ENCODE assay signal across 16 cellular contexts in the genomic region with DNA sequence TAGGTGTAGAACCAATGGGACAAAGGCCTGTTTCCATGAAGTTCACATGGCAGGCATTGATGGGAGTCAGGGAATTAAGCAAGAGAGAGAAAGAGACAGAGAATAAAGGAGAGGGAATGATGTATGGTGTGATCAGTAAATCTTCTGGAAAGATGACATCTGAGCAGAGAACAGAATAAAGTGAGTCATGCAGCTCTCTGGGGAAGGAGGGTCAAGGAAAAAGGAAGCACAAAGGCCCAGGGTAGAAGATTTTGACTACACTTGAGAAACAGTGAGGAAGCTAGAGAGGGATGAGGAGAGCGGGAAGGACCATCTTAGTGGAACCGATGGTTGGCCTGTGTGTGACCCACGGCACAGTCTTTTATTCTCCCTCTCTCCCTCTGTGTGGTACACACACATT.
A peak's percentile ranks its signal among the peaks of the same experiment; 100 is the strongest.
DNase-seq lines count a peak whose midpoint lies in the region; ATAC-seq, FAIRE-seq and TF ChIP-seq lines count a peak whose summit lies in the region.
"Had no signal": no experiment of that assay in that cellular context is flagged by ENCODE, and none has a peak within 500 bp of the region (broad histone marks: within the 10 kb centered on the region; RNA-seq: fewer than 3 reads in every experiment).

No MANE protein-coding gene starts in this region.

- H4K20me1 ChIP-seq in DOHH2 (ENCODE audit: control insufficient read depth, insufficient read depth, low read depth, low read length) = no peaks in the 10 kb centered on the region

- H3K4me2 ChIP-seq in DOHH2 (ENCODE audit: low read length) = peak overlapping the region; percentile 91

- H3K27ac Mint-ChIP-seq in activated T-helper 17 cell treated with anti-CD3 and anti-CD28 coated beads, Interleukin-2, amount 50 U/mL, for 72 hours = no peak overlapping the region
- H3K27ac Mint-ChIP-seq: activated naive CD4-positive, alpha-beta T cell treated with anti-CD3 and anti-CD28 coated beads for 36 hours; stimulated activated naive B cell treated with anti-CD40 and anti-IgM and Interleukin-4, amounts not matched to agents 10 μg/mL and 1 μg/mL and 100 μg/mL, for 72 hours had no signal

- peak; percentile 81 for FAIRE-seq in RCC 7860 (lab: Jason Lieb, UNC)
- FAIRE-seq: frontal cortex had no signal

- no peak overlapping the region for H3K4me3 Mint-ChIP-seq in activated T-helper 17 cell treated with anti-CD3 and anti-CD28 coated beads, Interleukin-2, amount 50 U/mL, for 72 hours
- H3K4me3 Mint-ChIP-seq: activated naive CD4-positive, alpha-beta T cell treated with anti-CD3 and anti-CD28 coated beads for 36 hours; stimulated activated naive B cell treated with anti-CD40 and anti-IgM and Interleukin-4, amounts not matched to agents 10 μg/mL and 1 μg/mL and 100 μg/mL, for 72 hours had no signal

- no peaks in the 10 kb centered on the region for H3K9me3 Mint-ChIP-seq in activated T-helper 17 cell treated with anti-CD3 and anti-CD28 coated beads, Interleukin-2, amount 50 U/mL, for 72 hours
- H3K9me3 Mint-ChIP-seq: activated naive CD4-positive, alpha-beta T cell treated with anti-CD3 and anti-CD28 coated beads for 36 hours; stimulated activated naive B cell treated with anti-CD40 and anti-IgM and Interleukin-4, amounts not matched to agents 10 μg/mL and 1 μg/mL and 100 μg/mL, for 72 hours had no signal

- peaks cover 7% of the 10 kb centered on the region for H3K4me1 Mint-ChIP-seq in activated T-helper 17 cell treated with anti-CD3 and anti-CD28 coated beads, Interleukin-2, amount 50 U/mL, for 72 hours
- H3K4me1 Mint-ChIP-seq: stimulated activated naive B cell treated with anti-CD40 and anti-IgM and Interleukin-4, amounts not matched to agents 10 μg/mL and 1 μg/mL and 100 μg/mL, for 72 hours had no signal

- peaks cover 10% of the 10 kb centered on the region for H3K36me3 ChIP-seq in DOHH2 (ENCODE audit: control insufficient read depth, low read length)

- peak overlapping the region; percentile 99 for H3K27ac ChIP-seq in DOHH2 (ENCODE audit: low read depth, low read length)
- H3K27ac ChIP-seq: C4-2B had no signal

- no peaks in the 10 kb centered on the region for H3K36me3 Mint-ChIP-seq in activated T-helper 17 cell treated with anti-CD3 and anti-CD28 coated beads, Interleukin-2, amount 50 U/mL, for 72 hours (ENCODE audit: low read depth)
- H3K36me3 Mint-ChIP-seq: stimulated activated naive B cell treated with anti-CD40 and anti-IgM and Interleukin-4, amounts not matched to agents 10 μg/mL and 1 μg/mL and 100 μg/mL, for 72 hours had no signal

- TF ChIP-seq CTCF in DOHH2 (IDR thresholded peaks at IDR 0.05; ENCODE audit: low read depth, low read length, poor library complexity, severe bottlenecking) = no peak

- no peaks in the 10 kb centered on the region for H3K79me2 ChIP-seq in DOHH2 (ENCODE audit: control insufficient read depth, low read length)

- no peak for ATAC-seq in activated T-helper 17 cell treated with anti-CD3 and anti-CD28 coated beads, Interleukin-2, amount 50 U/mL, for 72 hours (replicated peaks)
- ATAC-seq in HG03025 (IDR thresholded peaks at IDR 0.05; ENCODE audit: low FRiP score, unreplicated experiment) = no peak
- ATAC-seq: stimulated activated naive B cell treated with anti-CD40 and anti-IgM and Interleukin-4, amounts not matched to agents 10 μg/mL and 1 μg/mL and 100 μg/mL, for 72 hours had no signal

- peaks cover 100% of the 10 kb centered on the region for H3K4me1 ChIP-seq in DOHH2 (ENCODE audit: control insufficient read depth, low read length)

- H3K4me3 ChIP-seq in DOHH2 (ENCODE audit: low read length) = peak overlapping the region; percentile 70

- peaks cover 6% of the 10 kb centered on the region for H3K9me3 ChIP-seq in DOHH2 (ENCODE audit: control insufficient read depth, insufficient read depth, low read length)

- peak; percentile 50 for DNase-seq in RCC 7860 (ENCODE audit: low spot score)
- peak; percentile 31 for DNase-seq in fibroblast of gingiva (ENCODE audit: low read depth)
- peak; percentile 55 for DNase-seq in renal cortical epithelial cell (ENCODE audit: low read depth)
- DNase-seq in ACHN = no peak
- DNase-seq in stimulated activated naive CD4-positive, alpha-beta T cell (lab: John Stamatoyannopoulos, UW) = no peak
- DNase-seq: activated naive CD4-positive, alpha-beta T cell treated with anti-CD3 and anti-CD28 coated beads for 36 hours; HCEC 1CT; NCI-H1436 treated with DMSO at 0.1 percent for 48 hours; NCI-H510A; stimulated activated CD4-positive, alpha-beta T cell treated with anti-CD3 and anti-CD28 coated beads, Interleukin-4, amount 100 ng/mL, for 4 hours; stimulated activated naive B cell treated with anti-CD40 and anti-IgM and Interleukin-4, amounts not matched to agents 10 μg/mL and 1 μg/mL and 100 μg/mL, for 72 hours had no signal

- peaks cover 8% of the 10 kb centered on the region for H3K27me3 Mint-ChIP-seq in activated T-helper 17 cell treated with anti-CD3 and anti-CD28 coated beads, Interleukin-2, amount 50 U/mL, for 72 hours

- H3K9me2 ChIP-seq in DOHH2 (replicated peaks; ENCODE audit: control insufficient read depth, low read length) = no peaks in the 10 kb centered on the region

- H3F3A ChIP-seq in DOHH2 (ENCODE audit: control insufficient read depth, insufficient read depth) = peaks cover 43% of the 10 kb centered on the region

- in situ Hi-C loops in ACHN (cut with HindIII; ENCODE audit: low pct_ligation_motif_present, low pct_unique_long_range_greater_than_20kb, low sequenced_read_pairs) = no loop called here

- H3K27me3 ChIP-seq in DOHH2 (ENCODE audit: control insufficient read depth, low read length) = no peaks in the 10 kb centered on the region

Comparison
In these comparisons a context has a peak if more than half of its experiments do, and no peak if none do; other contexts are left out.
1. DNase-seq: peak in RCC 7860 (single experiment), fibroblast of gingiva (single experiment) and renal cortical epithelial cell (single experiment); none in ACHN (single experiment) and stimulated activated naive CD4-positive, alpha-beta T cell (0 of 6).